In genomic region chr1:38106726-38107125, GRCh38 we compare ENCODE assay signal across 34 cellular contexts.
"Had no signal": no experiment of that assay in that cellular context is flagged by ENCODE, and none has a peak within 500 bp of the region (broad histone marks: within the 10 kb centered on the region; RNA-seq: fewer than 3 reads in every experiment).

No MANE protein-coding gene starts in this region.

- H3K27ac ChIP-seq: brain microvascular endothelial cell, PC-9, SJCRH30, SK-N-MC, WERI-Rb-1 had no signal

- H3K9me3 Mint-ChIP-seq: activated CD4-positive, alpha-beta memory T cell treated with anti-CD3 and anti-CD28 coated beads, Interleukin-2, amount 10 ng/mL, durations not matched to agents 7 days and 5 days; activated naive CD8-positive, alpha-beta T cell treated with anti-CD3 and anti-CD28 coated beads for 36 hours; activated T-cell treated with anti-CD3 and anti-CD28 coated beads, Interleukin-2, amount 50 U/mL, for 72 hours; activated T-helper 17 cell treated with anti-CD3 and anti-CD28 coated beads, Interleukin-2, amount 50 U/mL, for 72 hours had no signal

- H3K27ac Mint-ChIP-seq: activated CD4-positive, alpha-beta memory T cell treated with anti-CD3 and anti-CD28 coated beads, Interleukin-2, amount 10 ng/mL, durations not matched to agents 7 days and 5 days; activated CD8-positive, alpha-beta memory T cell treated with anti-CD3 and anti-CD28 coated beads, Interleukin-2, amount 10 ng/mL, durations not matched to agents 7 days and 5 days; activated naive CD8-positive, alpha-beta T cell treated with anti-CD3 and anti-CD28 coated beads for 36 hours; activated T-cell treated with anti-CD3 and anti-CD28 coated beads, Interleukin-2, amount 50 U/mL, for 72 hours; activated T-helper 17 cell treated with anti-CD3 and anti-CD28 coated beads, Interleukin-2, amount 50 U/mL, for 72 hours had no signal

- H3K36me3 Mint-ChIP-seq: activated CD8-positive, alpha-beta memory T cell treated with anti-CD3 and anti-CD28 coated beads, Interleukin-2, amount 10 ng/mL, durations not matched to agents 7 days and 5 days; activated naive CD8-positive, alpha-beta T cell treated with anti-CD3 and anti-CD28 coated beads for 36 hours had no signal

- H3K27me3 ChIP-seq: brain microvascular endothelial cell, SJCRH30 had no signal

- H3K4me3 Mint-ChIP-seq: activated CD4-positive, alpha-beta memory T cell treated with anti-CD3 and anti-CD28 coated beads, Interleukin-2, amount 10 ng/mL, durations not matched to agents 7 days and 5 days; activated CD8-positive, alpha-beta memory T cell treated with anti-CD3 and anti-CD28 coated beads, Interleukin-2, amount 10 ng/mL, durations not matched to agents 7 days and 5 days; activated naive CD8-positive, alpha-beta T cell treated with anti-CD3 and anti-CD28 coated beads for 36 hours; activated T-cell treated with anti-CD3 and anti-CD28 coated beads, Interleukin-2, amount 50 U/mL, for 72 hours; activated T-helper 17 cell treated with anti-CD3 and anti-CD28 coated beads, Interleukin-2, amount 50 U/mL, for 72 hours had no signal

- H3K4me2 ChIP-seq: PC-9 had no signal

- H3K4me1 Mint-ChIP-seq: activated CD4-positive, alpha-beta memory T cell treated with anti-CD3 and anti-CD28 coated beads, Interleukin-2, amount 10 ng/mL, durations not matched to agents 7 days and 5 days; activated CD8-positive, alpha-beta memory T cell treated with anti-CD3 and anti-CD28 coated beads, Interleukin-2, amount 10 ng/mL, durations not matched to agents 7 days and 5 days; activated naive CD8-positive, alpha-beta T cell treated with anti-CD3 and anti-CD28 coated beads for 36 hours; activated T-helper 17 cell treated with anti-CD3 and anti-CD28 coated beads, Interleukin-2, amount 50 U/mL, for 72 hours had no signal

- H3K4me3 ChIP-seq: PC-9, SJCRH30, SK-N-MC had no signal

- H3K36me3 ChIP-seq: brain microvascular endothelial cell, SJCRH30, WERI-Rb-1 had no signal

- DNase-seq: activated CD4-positive, alpha-beta memory T cell treated with anti-CD3 and anti-CD28 coated beads, Interleukin-2, amount 10 ng/mL, durations not matched to agents 7 days and 5 days; activated CD4-positive, alpha-beta T cell treated with anti-CD3 and anti-CD28 coated beads for 1 hour; activated CD4-positive, alpha-beta T cell treated with anti-CD3 and anti-CD28 coated beads for 48 hours; activated CD4-positive, CD25-positive, alpha-beta regulatory T cell; activated CD8-positive, alpha-beta memory T cell treated with anti-CD3 and anti-CD28 coated beads for 24 hours; activated CD8-positive, alpha-beta memory T cell treated with anti-CD3 and anti-CD28 coated beads, Interleukin-2, amount 10 ng/mL, durations not matched to agents 7 days and 5 days; activated effector memory CD4-positive, alpha-beta T cell treated with anti-CD3 and anti-CD28 coated beads, Interleukin-2, amount 50 U/mL, for 16 hours; activated naive CD4-positive, alpha-beta T cell; activated naive CD4-positive, alpha-beta T cell treated with anti-CD3 and anti-CD28 coated beads, Interleukin-2, amount 50 U/mL, for 16 hours; activated naive CD8-positive, alpha-beta T cell treated with anti-CD3 and anti-CD28 coated beads for 36 hours; activated T-cell treated with anti-CD3 and anti-CD28 coated beads, Interleukin-2, amount 50 U/mL, for 1 hour; activated T-cell treated with anti-CD3 and anti-CD28 coated beads, Interleukin-2, amount 50 U/mL, for 72 hours; amniotic stem cell; aorta; brain microvascular endothelial cell; central memory CD4-positive, alpha-beta T cell; KG1; MM.1S; MV-4-11; NCI-H1092; NCI-H1436 treated with DMSO at 0.1 percent for 48 hours; NCI-H1694 treated with DMSO at 0.1 percent for 48 hours; NCI-H2029; NCI-H345; NCI-H526; NCI-H748 treated with DMSO at 0.1 percent for 48 hours; NK-92 treated with Interleukin-12 subunit alpha and Interleukin-12 subunit beta, amount 100 ng/mL, for 24 hours; PC-9; SHP77; SJCRH30; T1000; WERI-Rb-1 had no signal

- H2AFZ ChIP-seq: PC-9 had no signal

- ATAC-seq: activated CD8-positive, alpha-beta memory T cell treated with anti-CD3 and anti-CD28 coated beads, Interleukin-2, amount 10 ng/mL, durations not matched to agents 7 days and 5 days; activated T-cell treated with anti-CD3 and anti-CD28 coated beads, Interleukin-2, amount 50 U/mL, for 72 hours; activated T-helper 17 cell treated with anti-CD3 and anti-CD28 coated beads, Interleukin-2, amount 50 U/mL, for 72 hours had no signal
